Comparison of ENCODE assay signal across 1 cellular context in the genomic region with DNA sequence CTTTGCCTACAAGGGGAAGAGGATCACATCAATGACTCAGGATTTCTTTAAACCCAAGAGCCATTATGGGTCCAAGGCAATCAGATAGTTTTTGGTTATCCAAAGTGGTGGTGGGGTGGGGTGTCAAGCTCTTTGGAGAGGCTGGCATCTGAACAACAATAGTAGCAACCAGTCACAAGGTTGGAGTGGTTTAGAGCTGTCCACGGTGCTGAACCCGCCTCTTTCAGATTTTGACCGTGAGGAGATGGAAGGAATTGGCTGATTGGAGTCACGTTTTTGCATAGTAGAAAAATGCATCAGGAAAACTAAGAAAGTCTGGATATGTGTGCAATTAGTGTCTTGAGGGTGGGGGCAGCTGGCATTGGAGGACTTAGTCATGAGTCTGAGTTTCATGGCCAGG.
TF ChIP-seq lines count a peak whose summit lies in the region.

No MANE protein-coding gene starts in this region.

TF ChIP-seq in A549, 52 proteins besides CTCF, POLR2A, EP300 and RAD21 (continued from another document):
- no peak for TF ChIP-seq CBX2 (IDR thresholded peaks at IDR 0.05; ENCODE audit: borderline replicate concordance, low read depth)
